In genomic region chr6:150316936-150317335, GRCh38 we compare ENCODE assay signal across 32 cellular contexts. TPM values are rescaled to one million over a fixed set of nuclear protein-coding genes. Genes with fewer than 3 reads are reported as not detected.
"Had no signal": no experiment of that assay in that cellular context is flagged by ENCODE, and none has a peak within 500 bp of the region (broad histone marks: within the 10 kb centered on the region; RNA-seq: fewer than 3 reads in every experiment).

No MANE protein-coding gene starts in this region.

- FAIRE-seq: endometrium, islet of Langerhans, keratinocyte had no signal

- H3K27ac Mint-ChIP-seq: dendritic cell treated with granulocyte-macrophage colony-stimulating factor and Interleukin-4, amounts not matched to agents 40 ng/mL and 50 ng/mL, for 4 days; effector memory CD8-positive, alpha-beta T cell; endodermal cell; mesothelial cell of epicardium; naive B cell had no signal

- DNase-seq: colonic mucosa; cortex of kidney; effector CD8-positive, alpha-beta T cell; effector memory CD8-positive, alpha-beta T cell; endodermal cell; esophagus squamous epithelium; foreskin fibroblast; foreskin melanocyte; gastrocnemius medialis; glutamatergic neuron; head of caudate nucleus; heart right ventricle; hippocampal formation; left cardiac atrium; left lung; left ventricle myocardium superior; lower lobe of right lung; mesenchymal stem cell; mucosa of descending colon; naive B cell had no signal

- H3K4me1 Mint-ChIP-seq: mesothelial cell of epicardium, naive B cell had no signal

- H3K36me3 ChIP-seq: colonic mucosa, esophagus squamous epithelium, gastrocnemius medialis, heart right ventricle, left lung, lower lobe of right lung had no signal

- H3K27me3 ChIP-seq: colonic mucosa, gastrocnemius medialis, heart right ventricle, left lung had no signal

- H3K9me3 Mint-ChIP-seq: dendritic cell treated with granulocyte-macrophage colony-stimulating factor and Interleukin-4, amounts not matched to agents 40 ng/mL and 50 ng/mL, for 4 days; effector memory CD8-positive, alpha-beta T cell; endodermal cell; mesothelial cell of epicardium had no signal

- H3K4me3 Mint-ChIP-seq: dendritic cell treated with granulocyte-macrophage colony-stimulating factor and Interleukin-4, amounts not matched to agents 40 ng/mL and 50 ng/mL, for 4 days; effector memory CD8-positive, alpha-beta T cell; endodermal cell; mesothelial cell of epicardium; naive B cell had no signal

- H3K4me1 ChIP-seq: colonic mucosa, esophagus squamous epithelium, left lung had no signal

- H3K4me3 ChIP-seq: colonic mucosa, esophagus squamous epithelium, gastrocnemius medialis, heart right ventricle, left lung, lower lobe of right lung, mucosa of descending colon had no signal

- H3K9me3 ChIP-seq: colonic mucosa, esophagus squamous epithelium, gastrocnemius medialis, left lung, lower lobe of right lung, mucosa of descending colon had no signal

- H3K27me3 Mint-ChIP-seq: effector memory CD8-positive, alpha-beta T cell had no signal

- H3K36me3 Mint-ChIP-seq: mesothelial cell of epicardium, naive B cell had no signal

- H3K27ac ChIP-seq: colonic mucosa, epithelial cell of prostate, esophagus squamous epithelium, gastrocnemius medialis, heart right ventricle, left lung, lower lobe of right lung had no signal

RNA-seq across cellular contexts. Expression of gene IYD, which starts 51.9 kb away (rescaled TPM):
- total RNA-seq: dermis microvascular lymphatic vessel endothelial cell, endodermal cell, esophagus mucosa, esophagus squamous epithelium, glomerular endothelial cell, heart right ventricle, kidney epithelial cell, left cardiac atrium, left ventricle myocardium superior, mesenteric fat pad, mesothelial cell of epicardium, myocyte had no signal
